In genomic region chr20:46354920-46355654, GRCh38 we compare ENCODE assay signal across 20 cellular contexts. TPM values are rescaled to one million over a fixed set of nuclear protein-coding genes. Genes with fewer than 3 reads are reported as not detected.
A peak's percentile ranks its signal among the peaks of the same experiment; 100 is the strongest.
DNase-seq lines count a peak whose midpoint lies in the region; ATAC-seq and TF ChIP-seq lines count a peak whose summit lies in the region.
"Had no signal": no experiment of that assay in that cellular context is flagged by ENCODE, and none has a peak within 500 bp of the region (broad histone marks: within the 10 kb centered on the region; RNA-seq: fewer than 3 reads in every experiment).

No MANE protein-coding gene starts in this region.

- H3K36me3 Mint-ChIP-seq in activated T-cell treated with anti-CD3 and anti-CD28 coated beads, Interleukin-2, amount 50 U/mL, for 24 hours (ENCODE audit: low read depth): peaks cover 90% of the 10 kb centered on the region
- peaks cover 19% of the 10 kb centered on the region for H3K36me3 Mint-ChIP-seq in T-cell
- H3K36me3 Mint-ChIP-seq in stimulated activated memory B cell treated with anti-CD40 and anti-IgM and Interleukin-4, amounts not matched to agents 10 μg/mL and 1 μg/mL and 100 μg/mL, for 72 hours: peaks cover 53% of the 10 kb centered on the region

- TF ChIP-seq POLR2A in GM18505 (IDR thresholded peaks at IDR 0.05; ENCODE audit: borderline replicate concordance, extremely low read depth, insufficient read depth, insufficient read length): no peak

- intact Hi-C loops in dorsolateral prefrontal cortex (cut with DNase I): no loop called here

- no peak overlapping the region for H3K4me3 Mint-ChIP-seq in activated T-cell treated with anti-CD3 and anti-CD28 coated beads, Interleukin-2, amount 50 U/mL, for 24 hours
- H3K4me3 Mint-ChIP-seq in T-cell: no peak overlapping the region
- no peak overlapping the region for H3K4me3 Mint-ChIP-seq in stimulated activated memory B cell treated with anti-CD40 and anti-IgM and Interleukin-4, amounts not matched to agents 10 μg/mL and 1 μg/mL and 100 μg/mL, for 72 hours
- H3K4me3 Mint-ChIP-seq: activated CD4-positive, alpha-beta memory T cell treated with anti-CD3 and anti-CD28 coated beads for 36 hours; activated naive CD8-positive, alpha-beta T cell treated with anti-CD3 and anti-CD28 coated beads, Interleukin-2, amount 10 ng/mL, durations not matched to agents 7 days and 5 days; T-helper 1 cell treated with Interleukin-12 subunit alpha and Interleukin-12 subunit beta and Interleukin-4 antibody, amounts not matched to agents 30 μg/mL and 1 μg/mL, for 36 hours had no signal

- TF ChIP-seq CTCF in dorsolateral prefrontal cortex (IDR thresholded peaks at IDR 0.05 in 54 of 56, conservative IDR thresholded peaks at IDR 0.05 in 2 of 56; ENCODE audit: low read depth in 1 of 56, partially characterized antibody in 56 of 56): no peak

- H3K4me3 ChIP-seq in dorsolateral prefrontal cortex: no peak overlapping the region
- H3K4me3 ChIP-seq: body of pancreas, transverse colon had no signal

- H3K9me3 Mint-ChIP-seq in activated T-cell treated with anti-CD3 and anti-CD28 coated beads, Interleukin-2, amount 50 U/mL, for 24 hours: no peaks in the 10 kb centered on the region
- no peaks in the 10 kb centered on the region for H3K9me3 Mint-ChIP-seq in T-cell
- H3K9me3 Mint-ChIP-seq in stimulated activated memory B cell treated with anti-CD40 and anti-IgM and Interleukin-4, amounts not matched to agents 10 μg/mL and 1 μg/mL and 100 μg/mL, for 72 hours: no peaks in the 10 kb centered on the region
- H3K9me3 Mint-ChIP-seq: activated CD4-positive, alpha-beta memory T cell treated with anti-CD3 and anti-CD28 coated beads for 36 hours; activated naive CD8-positive, alpha-beta T cell treated with anti-CD3 and anti-CD28 coated beads, Interleukin-2, amount 10 ng/mL, durations not matched to agents 7 days and 5 days; T-helper 1 cell treated with Interleukin-12 subunit alpha and Interleukin-12 subunit beta and Interleukin-4 antibody, amounts not matched to agents 30 μg/mL and 1 μg/mL, for 36 hours had no signal

- H3K27ac Mint-ChIP-seq in activated T-cell treated with anti-CD3 and anti-CD28 coated beads, Interleukin-2, amount 50 U/mL, for 24 hours: peak overlapping the region; percentile 44
- H3K27ac Mint-ChIP-seq in T-cell: peak overlapping the region; percentile 36 to 60
- H3K27ac Mint-ChIP-seq in stimulated activated memory B cell treated with anti-CD40 and anti-IgM and Interleukin-4, amounts not matched to agents 10 μg/mL and 1 μg/mL and 100 μg/mL, for 72 hours: peak overlapping the region; percentile 33
- H3K27ac Mint-ChIP-seq: activated CD4-positive, alpha-beta memory T cell treated with anti-CD3 and anti-CD28 coated beads for 36 hours; T-helper 1 cell treated with Interleukin-12 subunit alpha and Interleukin-12 subunit beta and Interleukin-4 antibody, amounts not matched to agents 30 μg/mL and 1 μg/mL, for 36 hours had no signal

- POLR2A ChIA-PET in T-cell (lab: Charles Lee): no interaction called here

- no peaks in the 10 kb centered on the region for H3K27me3 Mint-ChIP-seq in activated T-cell treated with anti-CD3 and anti-CD28 coated beads, Interleukin-2, amount 50 U/mL, for 24 hours
- no peaks in the 10 kb centered on the region for H3K27me3 Mint-ChIP-seq in T-cell
- no peaks in the 10 kb centered on the region for H3K27me3 Mint-ChIP-seq in stimulated activated memory B cell treated with anti-CD40 and anti-IgM and Interleukin-4, amounts not matched to agents 10 μg/mL and 1 μg/mL and 100 μg/mL, for 72 hours
- H3K27me3 Mint-ChIP-seq: activated CD4-positive, alpha-beta memory T cell treated with anti-CD3 and anti-CD28 coated beads for 36 hours; activated naive CD8-positive, alpha-beta T cell treated with anti-CD3 and anti-CD28 coated beads, Interleukin-2, amount 10 ng/mL, durations not matched to agents 7 days and 5 days had no signal

- CTCF ChIA-PET in T-cell (lab: Charles Lee): no interaction called here

- peak overlapping the region in 48 of 59 donors; percentile 11 to 83 (median 68) for H3K27ac ChIP-seq in dorsolateral prefrontal cortex
- H3K27ac ChIP-seq: body of pancreas, transverse colon had no signal

- ATAC-seq in T-cell (replicated peaks in 1 of 4): no peak
- no peak for ATAC-seq in stimulated activated memory B cell treated with anti-CD40 and anti-IgM and Interleukin-4, amounts not matched to agents 10 μg/mL and 1 μg/mL and 100 μg/mL, for 72 hours
- ATAC-seq in HG02870 (IDR thresholded peaks at IDR 0.05; ENCODE audit: unreplicated experiment): no peak
- ATAC-seq in GM18505 (IDR thresholded peaks at IDR 0.05; ENCODE audit: unreplicated experiment): no peak
- ATAC-seq in GM21529 (IDR thresholded peaks at IDR 0.05; ENCODE audit: unreplicated experiment): no peak
- ATAC-seq: body of pancreas had no signal

- H3K4me1 Mint-ChIP-seq in activated T-cell treated with anti-CD3 and anti-CD28 coated beads, Interleukin-2, amount 50 U/mL, for 24 hours (ENCODE audit: low read depth): peaks cover 54% of the 10 kb centered on the region
- peaks cover 47 to 75% (median 53%) of the 10 kb centered on the region in 3 donors for H3K4me1 Mint-ChIP-seq in T-cell
- H3K4me1 Mint-ChIP-seq in stimulated activated memory B cell treated with anti-CD40 and anti-IgM and Interleukin-4, amounts not matched to agents 10 μg/mL and 1 μg/mL and 100 μg/mL, for 72 hours: peaks cover 69% of the 10 kb centered on the region

- H3K27me3 ChIP-seq in dorsolateral prefrontal cortex: no peaks in the 10 kb centered on the region
- H3K27me3 ChIP-seq: body of pancreas, transverse colon had no signal

- no peak for DNase-seq in activated T-cell treated with anti-CD3 and anti-CD28 coated beads, Interleukin-2, amount 50 U/mL, for 24 hours
- DNase-seq in activated T-cell treated with anti-CD3 and anti-CD28 coated beads, Interleukin-2, amount 50 U/mL, for 48 hours: no peak
- DNase-seq in T-cell: no peak
- no peak for DNase-seq in dorsolateral prefrontal cortex
- DNase-seq: activated CD4-positive, alpha-beta memory T cell treated with anti-CD3 and anti-CD28 coated beads for 36 hours; activated naive CD8-positive, alpha-beta T cell treated with anti-CD3 and anti-CD28 coated beads, Interleukin-2, amount 10 ng/mL, durations not matched to agents 7 days and 5 days; activated T-cell treated with anti-CD3 and anti-CD28 coated beads for 4 hours; body of pancreas; DMS 273 treated with DMSO at 0.1 percent for 48 hours; kidney glomerular epithelial cell; NCI-H1417 treated with DMSO at 0.1 percent for 48 hours; NCI-H524; transverse colon had no signal

RNA-seq across cellular contexts. Expression of gene CDH22, which starts 46.8 kb away (rescaled TPM):
- not detected for total RNA-seq in T-cell
- 10 to 100 TPM in 119 of 120 experiments, 1 to 10 TPM in 1; 6.7 to 71.8 (median 34.0) TPM for total RNA-seq in dorsolateral prefrontal cortex
- total RNA-seq: activated CD4-positive, alpha-beta memory T cell treated with anti-CD3 and anti-CD28 coated beads for 36 hours; activated naive CD8-positive, alpha-beta T cell treated with anti-CD3 and anti-CD28 coated beads, Interleukin-2, amount 10 ng/mL, durations not matched to agents 7 days and 5 days; M059J; SK-MEL-5; transverse colon had no signal

RNA-seq across cellular contexts. Expression of gene ELMO2, which starts 51.3 kb away (rescaled TPM):
- 10 to 100 TPM; 48.8 to 86.6 (median 54.2) TPM for total RNA-seq in T-cell
- total RNA-seq in dorsolateral prefrontal cortex: 100 to 1,000 TPM in 49 of 120 experiments, 10 to 100 TPM in 71; 74.1 to 143 (median 97.3) TPM

Comparison
In these comparisons a context has a peak if more than half of its experiments do, and no peak if none do; other contexts are left out.
1. RNA of gene CDH22, which starts 46.8 kb away (total RNA-seq): 6.7 to 71.8 TPM in dorsolateral prefrontal cortex; not detected in T-cell; every median in the first group is over 4 times any median in the second.
2. Peak in every context shown above with its lines, with median percentiles within 50 percentile points of each other: H3K27ac Mint-ChIP-seq.